ENCODE assay signal across 8 cellular contexts in genomic region chr7:26152782-26153245, GRCh38. TPM values are rescaled to one million over a fixed set of nuclear protein-coding genes. Genes with fewer than 3 reads are reported as not detected.
DNase-seq lines count a peak whose midpoint lies in the region; ATAC-seq and TF ChIP-seq lines count a peak whose summit lies in the region.
"Not testable (repeated sequence)": the region's sequence is repeated elsewhere in the genome, so short reads cannot be mapped to it uniquely, and the experiment has no call there.

No MANE protein-coding gene starts in this region.

- not testable (repeated sequence) for DNase-seq in A673 (ENCODE audit: low spot score); dorsolateral prefrontal cortex; skeletal muscle cell (ENCODE audit: low read depth)
- DNase-seq in NCI-H2227 (lab: John Stamatoyannopoulos, UW; ENCODE audit: unreplicated experiment) (peak; percentile 51), left lung (peak in 1 of 2 donors; percentile 81)
- peak; percentile 75 for DNase-seq in activated CD8-positive, alpha-beta memory T cell treated with anti-CD3 and anti-CD28 coated beads, Interleukin-2, amount 50 U/mL, for 48 hours

- H3K4me3 ChIP-seq in A673 (ENCODE audit: low read depth, low read length, poor library complexity, severe bottlenecking) (peak overlapping the region; percentile 72), dorsolateral prefrontal cortex (peak overlapping the region in 57 of 59 donors; percentile 30 to 73 (median 55)), left lung (peak overlapping the region; percentile 49 to 61), skeletal muscle cell (ENCODE audit: low read depth, low read length) (peak overlapping the region; percentile 56)

- BruUV-seq in A673 (replicated peaks; lab: Mats Ljungman, UMichigan), result not testable (repeated sequence)

- not testable (repeated sequence) for H3K27ac ChIP-seq in A673 (ENCODE audit: low read depth, low read length, poor library complexity, severe bottlenecking); dorsolateral prefrontal cortex
- H3K27ac ChIP-seq in left lung, result peak overlapping the region in 1 of 2 donors; percentile 50

- H3K4me1 ChIP-seq in A673 (ENCODE audit: insufficient read depth, low read length, poor library complexity, severe bottlenecking) (peaks cover 13% of the 10 kb centered on the region), left lung (peaks cover 12 to 50% of the 10 kb centered on the region in 2 donors)

- peak; percentile 1 for ATAC-seq in GM18873 (IDR thresholded peaks at IDR 0.05; ENCODE audit: low FRiP score, unreplicated experiment)
- peak; percentile 21 for ATAC-seq in HG02763 (IDR thresholded peaks at IDR 0.05; ENCODE audit: unreplicated experiment)
- ATAC-seq in left lung, result not testable (repeated sequence)

- intact Hi-C loops in A673 (cut with micrococcal nuclease; ENCODE audit: unreplicated experiment); left lung (cut with DNase I): not testable (repeated sequence)
- intact Hi-C loops in dorsolateral prefrontal cortex (cut with DNase I), result loop anchor here in 1 of 2 donors (1.0 to 5.0 kb wide), 2 partner anchors 47 to 514 kb away; partner anchors contain the start of gene HNRNPA2B1

- not testable (repeated sequence) for H3K9me3 ChIP-seq in A673 (ENCODE audit: low read depth, low read length, poor library complexity, severe bottlenecking); left lung

- not testable (repeated sequence) for H3K36me3 ChIP-seq in A673 (ENCODE audit: insufficient read depth, low read length, poor library complexity, severe bottlenecking); left lung

- TF ChIP-seq CTCF in A673 (conservative IDR thresholded peaks at IDR 0.05; ENCODE audit: low read depth, low read length); dorsolateral prefrontal cortex (IDR thresholded peaks at IDR 0.05 in 54 of 56, conservative IDR thresholded peaks at IDR 0.05 in 2 of 56; ENCODE audit: low read depth in 1 of 56, partially characterized antibody in 56 of 56); left lung (IDR thresholded peaks at IDR 0.05): not testable (repeated sequence)

- CTCF ChIA-PET in A673 (lab: Charles Lee), result not testable (repeated sequence)

- POLR2A ChIA-PET in A673 (lab: Charles Lee; ENCODE audit: low non-redundant PET), result not testable (repeated sequence)

- not testable (repeated sequence) for H3K27me3 ChIP-seq in A673 (replicated peaks; ENCODE audit: insufficient read depth, low read depth, low read length, poor library complexity)
- H3K27me3 ChIP-seq in dorsolateral prefrontal cortex (peaks cover 0 to 53% (median 25%) of the 10 kb centered on the region in 45 donors), left lung (peaks cover 0 to 18% of the 10 kb centered on the region in 2 donors)

RNA-seq across cellular contexts. Expression of gene NFE2L3, which starts 0.8 kb away (rescaled TPM):
- 8.5 and 8.6 TPM in 2 replicates for total RNA-seq in A673 (2021)
- total RNA-seq in dorsolateral prefrontal cortex, result 1 to 10 TPM in 40 of 120 experiments, under 1 TPM in 75, not detected in 5; 0.15 to 5.3 (median 0.80) TPM
- total RNA-seq in left lung, result 1 to 10 TPM; 4.9 to 5.9 TPM

RNA-seq across cellular contexts. Expression of gene HNRNPA2B1, which starts 47.7 kb away (rescaled TPM):
- total RNA-seq in A673 (2021) (1,150 and 1,229 TPM in 2 replicates), dorsolateral prefrontal cortex (100 to 1,000 TPM; 303 to 523 (median 384) TPM), left lung (100 to 1,000 TPM; 338 to 456 TPM)

RNA-seq across cellular contexts. Expression of gene CBX3, which starts 48.7 kb away (rescaled TPM):
- total RNA-seq in A673 (2021), result 228 TPM in 2 replicates
- total RNA-seq in dorsolateral prefrontal cortex, result 10 to 100 TPM; 51.7 to 92.1 (median 75.3) TPM
- total RNA-seq in left lung, result 100 to 1,000 TPM in 1 of 2 donors, 10 to 100 TPM in 1; 92.2 to 107 TPM
